In genomic region chr3:149702691-149703426, GRCh38 we compare ENCODE assay signal across 11 cellular contexts. TPM values are rescaled to one million over a fixed set of nuclear protein-coding genes. Genes with fewer than 3 reads are reported as not detected.
DNase-seq lines count a peak whose midpoint lies in the region; ATAC-seq and TF ChIP-seq lines count a peak whose summit lies in the region.
"Had no signal": no experiment of that assay in that cellular context is flagged by ENCODE, and none has a peak within 500 bp of the region (broad histone marks: within the 10 kb centered on the region; RNA-seq: fewer than 3 reads in every experiment).

No MANE protein-coding gene starts in this region.

- H3K9me3 Mint-ChIP-seq in brain (peaks cover 16 to 21% (median 21%) of the 10 kb centered on the region in 5 experiments), CD14-positive monocyte (peaks cover 13 to 22% (median 20%) of the 10 kb centered on the region in 7 donors)
- H3K9me3 Mint-ChIP-seq: stimulated activated naive CD8-positive, alpha-beta T cell treated with anti-CD3 and anti-CD28 coated beads, Interleukin-15, Interleukin-2, amounts not matched to agents 100 ng/mL and 50 ng/mL, for 24 hours had no signal

- H3K4me1 Mint-ChIP-seq in brain (peaks cover 24% of the 10 kb centered on the region), CD14-positive monocyte (no peaks in the 10 kb centered on the region)

- H3K4me3 Mint-ChIP-seq in brain (peak overlapping the region in 1 of 5 experiments; percentile 28), CD14-positive monocyte (no peak overlapping the region)
- H3K4me3 Mint-ChIP-seq: stimulated activated naive CD8-positive, alpha-beta T cell treated with anti-CD3 and anti-CD28 coated beads, Interleukin-15, Interleukin-2, amounts not matched to agents 100 ng/mL and 50 ng/mL, for 24 hours had no signal

- H3K4me1 ChIP-seq in left lung: no peaks in the 10 kb centered on the region

- H3K27me3 Mint-ChIP-seq in brain (peaks cover 7% of the 10 kb centered on the region), CD14-positive monocyte (ENCODE audit: low read depth in 3 of 3) (peaks cover 11 to 21% (median 21%) of the 10 kb centered on the region in 3 donors)
- H3K27me3 Mint-ChIP-seq: stimulated activated naive CD8-positive, alpha-beta T cell treated with anti-CD3 and anti-CD28 coated beads, Interleukin-15, Interleukin-2, amounts not matched to agents 100 ng/mL and 50 ng/mL, for 24 hours had no signal

- H3K9me3 ChIP-seq in left lung: peaks cover 0 to 11% of the 10 kb centered on the region in 2 donors

- intact Hi-C loops in left lung (cut with DNase I) (no loop called here), CD14-positive monocyte (cut with micrococcal nuclease) (no loop called here)

- peaks cover 18% of the 10 kb centered on the region for H3K36me3 Mint-ChIP-seq in brain
- H3K36me3 Mint-ChIP-seq in CD14-positive monocyte: no peaks in the 10 kb centered on the region

- peak; percentile 67 for ATAC-seq in HG02610 (IDR thresholded peaks at IDR 0.05; ENCODE audit: unreplicated experiment)
- peak; percentile 37 for ATAC-seq in left lung
- ATAC-seq in GM18498 (IDR thresholded peaks at IDR 0.05; ENCODE audit: unreplicated experiment): no peak

- TF ChIP-seq CTCF in AG09319 (IDR thresholded peaks at IDR 0.05; ENCODE audit: low read depth, low read length) (no peak), brain (conservative IDR thresholded peaks at IDR 0.05) (no peak), left lung (IDR thresholded peaks at IDR 0.05) (no peak), CD14-positive monocyte (IDR thresholded peaks at IDR 0.05) (no peak)

- no peak overlapping the region for H3K4me3 ChIP-seq in left lung

- H3K27ac Mint-ChIP-seq in brain (peak overlapping the region in 3 of 5 experiments; percentile 4 to 92 (median 65)), CD14-positive monocyte (no peak overlapping the region)

- no peaks in the 10 kb centered on the region for H3K27me3 ChIP-seq in left lung

- DNase-seq in AG09319 (ENCODE audit: extremely low read depth, low read depth) (peak; percentile 71), left lung (no peak), CD14-positive monocyte (ENCODE audit: low spot score) (no peak), occipital lobe (lab: John Stamatoyannopoulos, UW) (no peak), hippocampal formation (lab: John Stamatoyannopoulos, UW) (no peak)
- DNase-seq: activated CD8-positive, alpha-beta memory T cell treated with anti-CD3 and anti-CD28 coated beads for 24 hours; DMS79 treated with DMSO at 0.1 percent for 48 hours had no signal

- H3K36me3 ChIP-seq in left lung: no peaks in the 10 kb centered on the region

- no peak overlapping the region for H3K27ac ChIP-seq in left lung

RNA-seq across cellular contexts. Expression of gene WWTR1, which starts 45.0 kb away (rescaled TPM):
- polyA plus RNA-seq in brain (ENCODE audit: insufficient read depth, low read depth, low replicate concordance) (7.4 TPM), CD14-positive monocyte (not detected)
- total RNA-seq in left lung (10 to 100 TPM; 74.2 to 76.6 TPM), occipital lobe (8.0 TPM)

RNA-seq across cellular contexts. Expression of gene COMMD2, which starts 49.4 kb away (rescaled TPM):
- 24.8 TPM for polyA plus RNA-seq in brain (ENCODE audit: insufficient read depth, low read depth, low replicate concordance)
- total RNA-seq in left lung: 10 to 100 TPM; 43.1 to 44.7 TPM
- 10 to 100 TPM; 73.5 to 74.4 TPM for polyA plus RNA-seq in CD14-positive monocyte
- total RNA-seq in occipital lobe: 126 TPM

Comparison
In these comparisons a context has a peak if more than half of its experiments do, and no peak if none do; other contexts are left out.
1. H3K27ac Mint-ChIP-seq: peak in brain (3 of 5); none in CD14-positive monocyte (0 of 7).